10 cellular contexts compared by ENCODE assay signal in the genomic region with DNA sequence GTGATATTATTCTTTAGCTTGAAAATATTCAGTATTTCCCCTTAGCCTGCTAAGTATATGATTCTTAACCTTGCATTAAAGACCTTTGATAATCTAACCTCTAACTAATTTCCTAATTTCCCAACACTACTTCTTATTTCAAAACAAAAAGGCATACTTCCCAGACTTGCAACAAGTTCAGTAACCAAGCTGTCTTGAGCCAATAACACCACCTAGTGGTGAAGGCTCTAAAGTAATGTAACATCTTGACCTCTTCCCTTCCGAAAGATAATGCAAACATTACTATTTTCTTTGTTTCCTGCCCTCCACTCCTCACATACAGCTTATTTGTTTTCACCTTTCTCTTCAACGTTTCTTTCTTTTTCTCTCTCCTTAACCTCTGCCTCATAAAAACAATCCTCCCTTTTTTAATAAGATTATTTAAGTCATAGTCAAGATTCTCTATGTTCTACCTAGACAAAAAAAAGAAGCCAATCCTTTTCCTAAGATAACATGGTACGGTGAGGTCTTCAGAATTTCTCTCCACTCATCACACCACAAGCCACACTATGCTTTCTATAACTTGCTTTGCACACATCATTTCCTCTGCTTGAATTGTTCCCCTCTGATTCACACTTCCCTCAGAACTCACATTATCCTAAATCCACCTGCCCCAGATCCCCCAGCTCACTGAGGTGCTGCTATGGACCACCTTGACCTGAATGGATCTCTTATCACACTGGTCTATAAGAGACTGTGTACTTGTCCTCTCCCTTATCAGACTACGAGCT. TPM values are rescaled to one million over a fixed set of nuclear protein-coding genes. Genes with fewer than 3 reads are reported as not detected.
DNase-seq lines count a peak whose midpoint lies in the region; ATAC-seq, FAIRE-seq and TF ChIP-seq lines count a peak whose summit lies in the region.
"Had no signal": no experiment of that assay in that cellular context is flagged by ENCODE, and none has a peak within 500 bp of the region (broad histone marks: within the 10 kb centered on the region; RNA-seq: fewer than 3 reads in every experiment).

No MANE protein-coding gene starts in this region.

- H3K36me3 ChIP-seq in DND-41 (ENCODE audit: insufficient read depth, low read length) (no peaks in the 10 kb centered on the region), lower lobe of right lung (no peaks in the 10 kb centered on the region)
- H3K36me3 ChIP-seq: tibial artery had no signal

- ATAC-seq in DND-41 (ENCODE audit: insufficient read depth, low read depth) (no peak), lower lobe of right lung (no peak), HG02678 (IDR thresholded peaks at IDR 0.05; ENCODE audit: unreplicated experiment) (no peak), HG02798 (IDR thresholded peaks at IDR 0.05; ENCODE audit: poor library complexity, unreplicated experiment) (no peak)

- H3K4me3 ChIP-seq in DND-41 (ENCODE audit: low read depth in 1 of 2, low read length in 2 of 2) (no peak overlapping the region), astrocyte of the spinal cord (ENCODE audit: low read depth, low read length) (no peak overlapping the region), lower lobe of right lung (no peak overlapping the region)
- H3K4me3 ChIP-seq: tibial artery had no signal

- H2AFZ ChIP-seq in DND-41 (ENCODE audit: low read depth, low read length) = no peak overlapping the region

- no peak for FAIRE-seq in GM19239 (lab: Jason Lieb, UNC)

- H4K20me1 ChIP-seq in DND-41 (ENCODE audit: insufficient read depth, low read length) = no peaks in the 10 kb centered on the region

- H3K27me3 ChIP-seq in DND-41 (ENCODE audit: insufficient read depth, low read length, poor library complexity) (no peaks in the 10 kb centered on the region), lower lobe of right lung (ENCODE audit: low read depth) (peaks cover 5% of the 10 kb centered on the region)
- H3K27me3 ChIP-seq: tibial artery had no signal

- no peaks in the 10 kb centered on the region for H3K4me1 ChIP-seq in DND-41 (ENCODE audit: insufficient read depth, low read length)
- peaks cover 2% of the 10 kb centered on the region for H3K4me1 ChIP-seq in lower lobe of right lung

- no peak overlapping the region for H3K27ac ChIP-seq in DND-41 (ENCODE audit: low read length)
- H3K27ac ChIP-seq in lower lobe of right lung = no peak overlapping the region
- H3K27ac ChIP-seq: tibial artery had no signal

- TF ChIP-seq EP300 in Ishikawa (IDR thresholded peaks at IDR 0.05; ENCODE audit: borderline replicate concordance) = no peak

- peak; percentile 8 for DNase-seq in DND-41
- peak; percentile 53 for DNase-seq in astrocyte of the spinal cord (ENCODE audit: low read depth, low spot score)
- DNase-seq in lower lobe of right lung = no peak
- no peak for DNase-seq in GM19239 (ENCODE audit: insufficient read length, low spot score)
- DNase-seq in NCI-H1417 treated with DMSO at 0.1 percent for 48 hours (lab: John Stamatoyannopoulos, UW) = no peak
- DNase-seq: naive B cell, tibial artery had no signal

- no peak overlapping the region for H3K4me2 ChIP-seq in DND-41 (ENCODE audit: insufficient read depth, low read length)

- H3K9ac ChIP-seq in DND-41 (ENCODE audit: low read depth, low read length) = no peak overlapping the region

- intact Hi-C loops in lower lobe of right lung (cut with DNase I) = no loop called here

- TF ChIP-seq CTCF in DND-41 (IDR thresholded peaks at IDR 0.05; ENCODE audit: borderline replicate concordance, extremely low read depth, low read length, poor library complexity, severe bottlenecking) = peak; percentile 39
- TF ChIP-seq CTCF in astrocyte of the spinal cord (IDR thresholded peaks at IDR 0.05; ENCODE audit: low read depth, low read length) = peak; percentile 36
- peak; percentile 30 for TF ChIP-seq CTCF in lower lobe of right lung (IDR thresholded peaks at IDR 0.05)

- H3K79me2 ChIP-seq in DND-41 (ENCODE audit: insufficient read depth, low read length) = no peaks in the 10 kb centered on the region

- in situ Hi-C loops in astrocyte of the spinal cord (cut with HindIII; ENCODE audit: low sequenced_read_pairs) = no loop called here

- TF ChIP-seq RAD21 in Ishikawa (IDR thresholded peaks at IDR 0.05; ENCODE audit: low read depth) = peak; percentile 48

- H3K9me3 ChIP-seq in DND-41 (ENCODE audit: insufficient read depth, low read length, severe bottlenecking) = peaks cover 14% of the 10 kb centered on the region
- H3K9me3 ChIP-seq in lower lobe of right lung = peaks cover 13% of the 10 kb centered on the region

TF ChIP-seq in Ishikawa, 13 proteins besides CTCF, POLR2A, EP300 and RAD21:
- TF ChIP-seq TAF1 (IDR thresholded peaks at IDR 0.05; ENCODE audit: low read depth) = no peak
- no peak for TF ChIP-seq TEAD4 (IDR thresholded peaks at IDR 0.05)
- no peak for TF ChIP-seq TCF12 (IDR thresholded peaks at IDR 0.05; ENCODE audit: low read depth)
- no peak for TF ChIP-seq CREB1 (IDR thresholded peaks at IDR 0.05; ENCODE audit: low read depth)

RNA-seq across cellular contexts. Expression of a gene that starts 3.5 kb away (rescaled TPM):
- total RNA-seq in lower lobe of right lung = 106 TPM

Comparison
In these comparisons a context has a peak if more than half of its experiments do, and no peak if none do; other contexts are left out.
1. DNase-seq: peak in DND-41 (single experiment) and astrocyte of the spinal cord (single experiment); none in lower lobe of right lung (single experiment), GM19239 (single experiment) and NCI-H1417 treated with DMSO at 0.1 percent for 48 hours (single experiment).
2. Peak in every context shown above with its lines, with median percentiles within 50 percentile points of each other: CTCF ChIP-seq.